In the genomic region with DNA sequence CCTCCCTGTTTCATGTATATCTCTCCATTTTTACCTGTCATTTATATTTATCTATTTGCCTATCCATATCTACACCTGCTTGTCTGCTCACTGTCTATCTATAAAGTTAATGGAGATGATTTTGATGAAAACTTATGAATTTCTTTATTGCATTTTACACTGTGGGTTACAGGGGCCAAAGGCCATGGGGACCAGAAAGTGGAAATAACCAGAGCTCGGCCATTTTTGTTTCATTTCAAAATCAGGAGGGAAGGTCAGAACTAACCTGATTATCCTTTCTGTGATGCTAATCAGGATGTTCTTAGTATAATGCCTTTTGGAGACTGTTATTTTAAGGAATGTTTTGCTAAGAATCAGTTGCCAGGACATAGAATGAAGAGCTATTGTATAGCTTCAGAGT, we compare ENCODE assay signal across 1 cellular context.
TF ChIP-seq lines count a peak whose summit lies in the region.

No MANE protein-coding gene starts in this region.

TF ChIP-seq in GM23338, 12 proteins besides CTCF, POLR2A, EP300 and RAD21 (continued from another document):
- TF ChIP-seq ZNF462 (CRISPR knock-in tag; IDR thresholded peaks at IDR 0.05) (no peak), CREB1 (CRISPR knock-in tag; IDR thresholded peaks at IDR 0.05; ENCODE audit: low read depth) (no peak)
